In the genomic region with DNA sequence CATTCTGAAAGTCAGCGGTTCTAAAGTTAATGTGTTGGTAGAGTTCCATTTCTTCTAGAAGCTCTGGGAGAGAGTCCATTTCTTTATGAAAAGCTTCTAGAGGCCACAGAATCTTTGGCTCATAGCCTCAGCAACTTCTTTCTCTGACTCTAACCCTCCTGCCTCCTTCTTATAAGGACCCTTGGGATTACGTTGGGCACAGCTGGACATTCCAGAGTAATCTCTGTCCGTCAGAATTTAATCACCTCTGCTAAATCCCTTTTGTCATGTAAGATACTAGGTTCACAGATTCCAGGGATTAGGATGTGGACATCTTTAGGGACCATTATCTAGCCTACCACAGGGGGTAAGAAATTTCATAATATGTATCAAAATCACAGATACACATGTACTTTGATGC, we compare ENCODE assay signal across 21 cellular contexts. TPM values are rescaled to one million over a fixed set of nuclear protein-coding genes. Genes with fewer than 3 reads are reported as not detected.
"Had no signal": no experiment of that assay in that cellular context is flagged by ENCODE, and none has a peak within 500 bp of the region (broad histone marks: within the 10 kb centered on the region; RNA-seq: fewer than 3 reads in every experiment).

No MANE protein-coding gene starts in this region.

- H3K4me1 Mint-ChIP-seq: neural crest cell had no signal

- H3K4me3 ChIP-seq: adrenal gland, cardiac muscle cell, esophagus squamous epithelium, left ventricle myocardium inferior, right atrium auricular region, thyroid gland had no signal

- H3K27ac Mint-ChIP-seq: activated naive CD4-positive, alpha-beta T cell treated with anti-CD3 and anti-CD28 coated beads, Interleukin-2, amount 50 U/mL, for 72 hours; progenitor cell of endocrine pancreas; T-helper 17 cell had no signal

- H3K4me1 ChIP-seq: adrenal gland, esophagus squamous epithelium, left ventricle myocardium inferior, right atrium auricular region, thyroid gland had no signal

- H3K4me3 Mint-ChIP-seq: neural crest cell, T-helper 17 cell had no signal

- H3K27ac ChIP-seq: adrenal gland, cardiac muscle cell, esophagus squamous epithelium, left ventricle myocardium inferior, right atrium auricular region, thyroid gland, VCaP had no signal

- H3K9me3 ChIP-seq: adrenal gland, esophagus squamous epithelium, left ventricle myocardium inferior, right atrium auricular region, thyroid gland had no signal

- ATAC-seq: activated naive CD4-positive, alpha-beta T cell treated with anti-CD3 and anti-CD28 coated beads, Interleukin-2, amount 50 U/mL, for 72 hours; T-helper 17 cell had no signal

- DNase-seq: activated CD4-positive, alpha-beta T cell treated with anti-CD3 and anti-CD28 coated beads, Interleukin-2, amount 50 U/mL, for 4 hours; activated gamma-delta T cell; adrenal gland; dermis blood vessel endothelial cell; effector memory CD4-positive, alpha-beta T cell; esophagus squamous epithelium; foreskin melanocyte; glutamatergic neuron; hypothalamus; left ventricle myocardium inferior; mammary epithelial cell; stimulated activated CD4-positive, alpha-beta T cell treated with anti-CD3 and anti-CD28 coated beads, Interleukin-2, amount 100 ng/mL, for 24 hours; stimulated activated naive CD4-positive, alpha-beta T cell treated with Interleukin-2 at 50 U/mL for 16 hours; T-helper 17 cell; thyroid gland had no signal

- H3K27me3 ChIP-seq: adrenal gland, cardiac muscle cell, esophagus squamous epithelium, right atrium auricular region, thyroid gland had no signal

- H3K27me3 Mint-ChIP-seq: progenitor cell of endocrine pancreas, T-helper 17 cell had no signal

- H3K9me3 Mint-ChIP-seq: activated naive CD4-positive, alpha-beta T cell treated with anti-CD3 and anti-CD28 coated beads, Interleukin-2, amount 50 U/mL, for 72 hours; neural crest cell had no signal

RNA-seq across cellular contexts. Expression of a gene that starts 22.6 kb away (rescaled TPM):
- total RNA-seq: right atrium auricular region had no signal
- polyA plus RNA-seq: cardiac muscle cell had no signal
